1 cellular context compared by ENCODE assay signal in genomic region chr13:113452942-113453901, GRCh38.
A peak's percentile ranks its signal among the peaks of the same experiment; 100 is the strongest.
TF ChIP-seq lines count a peak whose summit lies in the region.

Gene ADPRHL1, minus strand, starts transcription at chr13:113453488. Its CDS starts 51 bp downstream, at chr13:113453437.

TF ChIP-seq in HEK293, 187 proteins besides CTCF, POLR2A, EP300 and RAD21 (continued from another document and continues in another):
- peak; percentile 47; the same call in 1 of the 2 replicates for TF ChIP-seq INSM2 (tag by site-specific recombination; IDR thresholded peaks at IDR 0.05)
- no peak for TF ChIP-seq PBX3 (CRISPR knock-in tag; IDR thresholded peaks at IDR 0.05)
- TF ChIP-seq ZNF624 (tag by site-specific recombination; IDR thresholded peaks at IDR 0.05), result no peak
- no peak for TF ChIP-seq ZNF792 (tag by site-specific recombination; IDR thresholded peaks at IDR 0.05)
- TF ChIP-seq WT1 (tag by site-specific recombination; IDR thresholded peaks at IDR 0.05), result no peak
- no peak for TF ChIP-seq KLF16 (tag by site-specific recombination; IDR thresholded peaks at IDR 0.05)
- TF ChIP-seq ATF2 (tag by site-specific recombination; IDR thresholded peaks at IDR 0.05; ENCODE audit: low read depth), result no peak
- TF ChIP-seq ZNF621 (tag by site-specific recombination; IDR thresholded peaks at IDR 0.05), result no peak
- no peak for TF ChIP-seq ZNF530 (tag by site-specific recombination; IDR thresholded peaks at IDR 0.05; ENCODE audit: low read depth)
- TF ChIP-seq YY1 (tag by site-specific recombination; IDR thresholded peaks at IDR 0.05), result no peak
- no peak for TF ChIP-seq ZNF785 (tag by site-specific recombination; IDR thresholded peaks at IDR 0.05)
- TF ChIP-seq ZNF518A (tag by site-specific recombination; conservative IDR thresholded peaks at IDR 0.05; ENCODE audit: low read depth), result no peak
- TF ChIP-seq ZNF354C (tag by site-specific recombination; IDR thresholded peaks at IDR 0.05; ENCODE audit: borderline replicate concordance, low read depth), result no peak
- TF ChIP-seq ZIC2 (tag by site-specific recombination; IDR thresholded peaks at IDR 0.05), result no peak
- TF ChIP-seq ZNF514 (tag by site-specific recombination; IDR thresholded peaks at IDR 0.05), result no peak
- no peak for TF ChIP-seq ZBTB10 (tag by site-specific recombination; IDR thresholded peaks at IDR 0.05)
- peak; percentile 68 for TF ChIP-seq ZEB2 (tag by site-specific recombination; IDR thresholded peaks at IDR 0.05)
- no peak for TF ChIP-seq ZNF677 (tag by site-specific recombination; IDR thresholded peaks at IDR 0.05)
- peak; percentile 79 for TF ChIP-seq GLIS2 (tag by site-specific recombination; IDR thresholded peaks at IDR 0.05)
- TF ChIP-seq PRDM2 (tag by site-specific recombination; IDR thresholded peaks at IDR 0.05; ENCODE audit: borderline replicate concordance), result no peak
- no peak for TF ChIP-seq SCRT2 (tag by site-specific recombination; IDR thresholded peaks at IDR 0.05)
- no peak for TF ChIP-seq ZNF19 (tag by site-specific recombination; IDR thresholded peaks at IDR 0.05; ENCODE audit: low read depth)
- TF ChIP-seq ZNF837 (tag by site-specific recombination; IDR thresholded peaks at IDR 0.05), result no peak
- TF ChIP-seq KLF17 (tag by site-specific recombination; IDR thresholded peaks at IDR 0.05), result peak; percentile 24; the same call in 1 of the 2 replicates
- TF ChIP-seq ZNF701 (tag by site-specific recombination; IDR thresholded peaks at IDR 0.05), result no peak
- TF ChIP-seq ZNF626 (tag by site-specific recombination; IDR thresholded peaks at IDR 0.05), result no peak
- peak; percentile 75 for TF ChIP-seq ZNF600 (tag by site-specific recombination; IDR thresholded peaks at IDR 0.05)
- TF ChIP-seq ZNF239 (tag by site-specific recombination; IDR thresholded peaks at IDR 0.05), result no peak
- TF ChIP-seq ZBTB6 (tag by site-specific recombination; IDR thresholded peaks at IDR 0.05), result no peak
- no peak for TF ChIP-seq ZNF747 (tag by site-specific recombination; IDR thresholded peaks at IDR 0.05)
- TF ChIP-seq SP3 (tag by site-specific recombination; IDR thresholded peaks at IDR 0.05), result no peak
- no peak for TF ChIP-seq ZNF777 (tag by site-specific recombination; IDR thresholded peaks at IDR 0.05; ENCODE audit: borderline replicate concordance)
- TF ChIP-seq ZNF76 (tag by site-specific recombination; IDR thresholded peaks at IDR 0.05; ENCODE audit: borderline replicate concordance, low read depth), result 0 out of 2 replicates have a peak, but pooled peaks have one; percentile 37
- TF ChIP-seq ZNF610 (tag by site-specific recombination; IDR thresholded peaks at IDR 0.05; ENCODE audit: borderline replicate concordance), result peak; percentile 29; the same call in 1 of the 2 replicates
- 0 out of 2 replicates have a peak, but pooled peaks have one; percentile 46 for TF ChIP-seq ZNF561 (tag by site-specific recombination; IDR thresholded peaks at IDR 0.05; ENCODE audit: borderline replicate concordance)
- no peak for TF ChIP-seq ZFP41 (tag by site-specific recombination; IDR thresholded peaks at IDR 0.05; ENCODE audit: borderline replicate concordance)
- TF ChIP-seq ZNF211 (tag by site-specific recombination; IDR thresholded peaks at IDR 0.05; ENCODE audit: low read depth), result no peak
- no peak for TF ChIP-seq ZNF416 (tag by site-specific recombination; IDR thresholded peaks at IDR 0.05)
- TF ChIP-seq OVOL3 (tag by site-specific recombination; IDR thresholded peaks at IDR 0.05), result no peak
